In genomic region chr1:35568975-35569395, GRCh38 we compare ENCODE assay signal across 8 cellular contexts. TPM values are rescaled to one million over a fixed set of nuclear protein-coding genes. Genes with fewer than 3 reads are reported as not detected.
DNase-seq lines count a peak whose midpoint lies in the region; ATAC-seq and TF ChIP-seq lines count a peak whose summit lies in the region.

No MANE protein-coding gene starts in this region.

- TF ChIP-seq CTCF in AG09309 (IDR thresholded peaks at IDR 0.05; ENCODE audit: control insufficient read depth, insufficient read depth, low read depth, low read length, missing control alignments) (peak; percentile 90), choroid plexus epithelial cell (conservative IDR thresholded peaks at IDR 0.05; ENCODE audit: low read depth, low read length) (peak; percentile 97)

- H3K4me3 ChIP-seq in AG09309 (ENCODE audit: control insufficient read depth, low read depth, low read length) = no peak overlapping the region
- H3K4me3 ChIP-seq in choroid plexus epithelial cell (ENCODE audit: low read depth, low read length) = no peak overlapping the region

- ATAC-seq in left lobe of liver (peak; percentile 91), HG02759 (IDR thresholded peaks at IDR 0.05; ENCODE audit: unreplicated experiment) (no peak)

- DNase-seq in AG09309 (ENCODE audit: low read depth) (no peak), GM19240 (ENCODE audit: insufficient read length, low spot score) (peak; percentile 95), NCI-H345 (lab: John Stamatoyannopoulos, UW) (peak; percentile 64), choroid plexus epithelial cell (ENCODE audit: low read depth) (peak; percentile 85), left lobe of liver (ENCODE audit: low spot score) (peak; percentile 71)
- peak; percentile 41 for DNase-seq in activated CD4-positive, alpha-beta T cell treated with anti-CD3 and anti-CD28 coated beads for 1 hour
- peak in 2 of 3 donors; percentile 21 to 49 for DNase-seq in stimulated activated CD4-positive, alpha-beta T cell treated with anti-CD3 and anti-CD28 coated beads, TNF-alpha, amount 100 ng/mL, for 1 hour (ENCODE audit: low read depth in 3 of 3, low spot score in 1 of 3)

RNA-seq across cellular contexts. Expression of gene TFAP2E, which starts 4.1 kb away (rescaled TPM):
- 0.13 TPM for total RNA-seq in left lobe of liver

RNA-seq across cellular contexts. Expression of gene NCDN, which starts 11.4 kb away (rescaled TPM):
- 7.0 TPM for total RNA-seq in left lobe of liver

RNA-seq across cellular contexts. Expression of gene KIAA0319L, which starts 11.8 kb away (rescaled TPM):
- 49.2 TPM for total RNA-seq in left lobe of liver
